Comparison of ENCODE assay signal across 17 cellular contexts in the genomic region with DNA sequence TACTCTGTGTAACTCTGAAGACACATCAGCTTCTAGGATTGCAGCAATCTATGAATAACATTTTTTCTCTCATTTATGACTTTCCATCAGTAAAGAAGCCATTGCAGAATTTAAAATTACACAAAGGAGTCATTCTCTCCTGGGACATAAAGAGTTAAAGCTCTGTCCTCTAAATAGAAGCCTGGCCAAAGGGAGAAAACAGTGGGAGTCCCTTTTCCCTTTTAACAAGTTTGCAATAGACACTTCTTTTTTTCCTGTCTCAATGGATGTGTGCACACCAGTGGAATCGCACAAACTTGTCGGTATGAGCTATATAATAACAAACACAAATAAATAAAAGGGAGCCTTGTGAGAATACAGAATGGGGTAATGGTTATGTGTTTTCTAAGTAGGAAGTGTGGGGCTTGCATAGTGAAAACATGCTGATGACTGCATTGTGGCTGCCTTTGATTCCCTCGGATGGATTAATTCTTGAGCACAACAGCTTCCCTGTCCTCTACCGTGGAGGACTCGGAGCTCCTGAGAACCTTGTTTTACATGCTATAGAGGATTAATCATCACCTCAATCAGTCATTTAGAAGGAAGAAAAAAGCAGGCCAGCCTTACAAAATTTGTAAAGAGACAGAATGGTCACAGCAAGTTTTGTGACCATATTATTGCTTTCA.
DNase-seq lines count a peak whose midpoint lies in the region; ATAC-seq and TF ChIP-seq lines count a peak whose summit lies in the region.
"Had no signal": no experiment of that assay in that cellular context is flagged by ENCODE, and none has a peak within 500 bp of the region (broad histone marks: within the 10 kb centered on the region; RNA-seq: fewer than 3 reads in every experiment).

No MANE protein-coding gene starts in this region.

- H3K9me3 ChIP-seq in endodermal cell (ENCODE audit: control insufficient read depth, low read length): no peaks in the 10 kb centered on the region
- H3K9me3 ChIP-seq: Caco-2, gastroesophageal sphincter, left lung, ovary, thyroid gland had no signal

- WGBS in endodermal cell (ENCODE audit: insufficient coverage in 1 of 2, insufficient read length in 1 of 2), 2 experiments: 3 to 7% methylated on average over 2 to 3 of the region's 5 CpGs

- H3K4me1 Mint-ChIP-seq in endodermal cell (peaks cover 82% of the 10 kb centered on the region), nephron (peaks cover 26% of the 10 kb centered on the region), type B pancreatic cell (ENCODE audit: unreplicated experiment) (peaks cover 27% of the 10 kb centered on the region)

- peak overlapping the region; percentile 69 for H3K4me3 ChIP-seq in endodermal cell (ENCODE audit: low read length)
- H3K4me3 ChIP-seq: gastroesophageal sphincter, left lung, ovary, thyroid gland had no signal

- H3K27ac ChIP-seq in endodermal cell (ENCODE audit: low read depth, low read length): peak overlapping the region; percentile 80
- H3K27ac ChIP-seq: gastroesophageal sphincter, left lung, ovary, thyroid gland had no signal

- H3K27me3 ChIP-seq in endodermal cell (ENCODE audit: control insufficient read depth, insufficient read depth, low read length, poor library complexity, severe bottlenecking): no peaks in the 10 kb centered on the region
- H3K27me3 ChIP-seq: gastroesophageal sphincter, left lung, ovary, thyroid gland had no signal

- TF ChIP-seq CTCF in endodermal cell (conservative IDR thresholded peaks at IDR 0.05) (no peak), nephron (IDR thresholded peaks at IDR 0.05; ENCODE audit: unreplicated experiment in 3 of 3) (no peak), type B pancreatic cell (conservative IDR thresholded peaks at IDR 0.05) (no peak)

- H3K9me3 Mint-ChIP-seq in endodermal cell (no peaks in the 10 kb centered on the region), nephron (peaks cover 12% of the 10 kb centered on the region), type B pancreatic cell (peaks cover 3% of the 10 kb centered on the region)

- H3K27me3 Mint-ChIP-seq in endodermal cell (ENCODE audit: insufficient read depth) (no peaks in the 10 kb centered on the region), nephron (ENCODE audit: low read depth) (peaks cover 5% of the 10 kb centered on the region), type B pancreatic cell (no peaks in the 10 kb centered on the region)
- H3K27me3 Mint-ChIP-seq: activated naive CD8-positive, alpha-beta T cell treated with anti-CD3 and anti-CD28 coated beads, Interleukin-2, amount 10 ng/mL, durations not matched to agents 7 days and 5 days had no signal

- H3K9ac ChIP-seq in endodermal cell (ENCODE audit: extremely low read depth, low read length, poor library complexity, severe bottlenecking): no peak overlapping the region

- H3K36me3 Mint-ChIP-seq in endodermal cell (ENCODE audit: low read depth) (peaks cover 21% of the 10 kb centered on the region), nephron (ENCODE audit: low read depth) (peaks cover 39% of the 10 kb centered on the region), type B pancreatic cell (peaks cover 26% of the 10 kb centered on the region)

- H3K36me3 ChIP-seq in endodermal cell (ENCODE audit: control insufficient read depth, insufficient read depth, low read length): peaks cover 29% of the 10 kb centered on the region
- H3K36me3 ChIP-seq: ovary had no signal

- DNase-seq in RPMI7951 (ENCODE audit: low read depth): peak; percentile 47
- no peak for DNase-seq in endodermal cell
- DNase-seq in type B pancreatic cell (ENCODE audit: extremely low spot score, unreplicated experiment): no peak
- DNase-seq in NCI-H2196 (lab: John Stamatoyannopoulos, UW; ENCODE audit: unreplicated experiment): no peak
- DNase-seq in GF-D8 (lab: John Stamatoyannopoulos, UW): no peak
- DNase-seq: activated naive CD8-positive, alpha-beta T cell treated with anti-CD3 and anti-CD28 coated beads, Interleukin-2, amount 10 ng/mL, durations not matched to agents 7 days and 5 days; Caco-2; left lung; NCI-H1694; NCI-H2227 treated with DMSO at 0.1 percent for 48 hours; ovary; stimulated activated CD4-positive, alpha-beta T cell treated with anti-CD3 and anti-CD28 coated beads, Interleukin-1b, Interleukin-23, amount 100 ng/mL, for 48 hours; stimulated activated naive CD4-positive, alpha-beta T cell; thyroid gland had no signal

- peaks cover 23% of the 10 kb centered on the region for H3K4me1 ChIP-seq in endodermal cell (ENCODE audit: control insufficient read depth, insufficient read depth, low read length)
- H3K4me1 ChIP-seq: Caco-2, gastroesophageal sphincter, left lung had no signal

- H3K4me3 Mint-ChIP-seq in endodermal cell: peak overlapping the region; percentile 38
- peak overlapping the region; percentile 5 to 41 (median 35) for H3K4me3 Mint-ChIP-seq in nephron
- peak overlapping the region; percentile 23 for H3K4me3 Mint-ChIP-seq in type B pancreatic cell
- H3K4me3 Mint-ChIP-seq: activated naive CD8-positive, alpha-beta T cell treated with anti-CD3 and anti-CD28 coated beads, Interleukin-2, amount 10 ng/mL, durations not matched to agents 7 days and 5 days had no signal

- H3K27ac Mint-ChIP-seq in endodermal cell (peak overlapping the region; percentile 87), nephron (peak overlapping the region; percentile 67 to 92 (median 85)), type B pancreatic cell (no peak overlapping the region)
- H3K27ac Mint-ChIP-seq: activated naive CD8-positive, alpha-beta T cell treated with anti-CD3 and anti-CD28 coated beads, Interleukin-2, amount 10 ng/mL, durations not matched to agents 7 days and 5 days had no signal

- ATAC-seq in GM18873 (IDR thresholded peaks at IDR 0.05; ENCODE audit: low FRiP score, unreplicated experiment): no peak
- ATAC-seq: gastroesophageal sphincter, left lung had no signal
